ENCODE assay signal across 3 cellular contexts in genomic region chr11:13035711-13036110, GRCh38.
TF ChIP-seq lines count a peak whose summit lies in the region.

No MANE protein-coding gene starts in this region.

TF ChIP-seq in A549, 52 proteins besides CTCF, POLR2A, EP300 and RAD21:
- TF ChIP-seq ELK1 (IDR thresholded peaks at IDR 0.05; ENCODE audit: low read depth, low read length) = no peak
- TF ChIP-seq CBX2 (IDR thresholded peaks at IDR 0.05; ENCODE audit: borderline replicate concordance, low read depth) = no peak
- no peak for TF ChIP-seq HOXB5 (CRISPR knock-in tag; IDR thresholded peaks at IDR 0.05)
- TF ChIP-seq MAFK (IDR thresholded peaks at IDR 0.05; ENCODE audit: partially characterized antibody) = peak; percentile 63
- no peak for TF ChIP-seq JUN (IDR thresholded peaks at IDR 0.05)
- no peak for TF ChIP-seq E2F6 (IDR thresholded peaks at IDR 0.05; ENCODE audit: borderline replicate concordance, low read depth)
- TF ChIP-seq HMGXB4 (CRISPR knock-in tag; IDR thresholded peaks at IDR 0.05; ENCODE audit: borderline replicate concordance) = no peak
- no peak for TF ChIP-seq ZNF302 (CRISPR knock-in tag; IDR thresholded peaks at IDR 0.05)
- TF ChIP-seq ESRRA (IDR thresholded peaks at IDR 0.05; ENCODE audit: borderline replicate concordance, low read length) = no peak
TF ChIP-seq in A549: peak in this region for 1.

TF ChIP-seq in IMR-90, 13 proteins besides CTCF, POLR2A, EP300 and RAD21:
- TF ChIP-seq NFE2L2 (IDR thresholded peaks at IDR 0.05; ENCODE audit: low read depth, low read length) = no peak
- peak; percentile 40; the same call in 1 of the 2 replicates for TF ChIP-seq MAFK (IDR thresholded peaks at IDR 0.05; ENCODE audit: low read depth, low read length)
- TF ChIP-seq MXI1 (IDR thresholded peaks at IDR 0.05; ENCODE audit: borderline replicate concordance, low read depth, low read length) = no peak
- TF ChIP-seq RFX5 (IDR thresholded peaks at IDR 0.05; ENCODE audit: low read depth, low read length) = no peak

TF ChIP-seq in endothelial cell of umbilical vein, 7 proteins besides CTCF, POLR2A, EP300 and RAD21:
- peak; percentile 29 for TF ChIP-seq EZH2 (IDR thresholded peaks at IDR 0.05; ENCODE audit: borderline replicate concordance, low read depth, low read length, severe bottlenecking)
- no peak for TF ChIP-seq MYC (IDR thresholded peaks at IDR 0.05; ENCODE audit: low read depth, low read length)
- TF ChIP-seq FOS (IDR thresholded peaks at IDR 0.05; ENCODE audit: borderline replicate concordance, insufficient read depth, low read length) = no peak
- TF ChIP-seq GATA2 (IDR thresholded peaks at IDR 0.05; ENCODE audit: insufficient read depth, insufficient read length, low read depth, low read length) = no peak
TF ChIP-seq in endothelial cell of umbilical vein: peak in this region for 1.
